16 cellular contexts compared by ENCODE assay signal in genomic region chr10:45454859-45455258, GRCh38.
DNase-seq lines count a peak whose midpoint lies in the region; ATAC-seq and TF ChIP-seq lines count a peak whose summit lies in the region.
"Had no signal": no experiment of that assay in that cellular context is flagged by ENCODE, and none has a peak within 500 bp of the region (broad histone marks: within the 10 kb centered on the region; RNA-seq: fewer than 3 reads in every experiment).

No MANE protein-coding gene starts in this region.

- H3K9ac ChIP-seq in mammary epithelial cell (ENCODE audit: insufficient read depth, low read length) = no peak overlapping the region

- CTCF ChIA-PET in mammary epithelial cell (lab: Charles Lee; ENCODE audit: low non-redundant PET) = no interaction called here

- H3K27me3 ChIP-seq in mammary epithelial cell (ENCODE audit: insufficient read depth, low read length) (no peaks in the 10 kb centered on the region), breast epithelium (no peaks in the 10 kb centered on the region)
- H3K27me3 ChIP-seq: ovary, SJSA1 had no signal

- TSS peak; percentile 27 for BruUV-seq in mammary epithelial cell (replicated peaks; lab: Mats Ljungman, UMichigan)

- H3K4me1 ChIP-seq in mammary epithelial cell (ENCODE audit: insufficient read depth, low read length) (no peaks in the 10 kb centered on the region), breast epithelium (no peaks in the 10 kb centered on the region)
- H3K4me1 ChIP-seq: Caco-2, SJSA1 had no signal

- no peaks in the 10 kb centered on the region for H4K20me1 ChIP-seq in mammary epithelial cell (ENCODE audit: insufficient read depth, low read length)

- H3K9me3 ChIP-seq in mammary epithelial cell (replicated peaks; ENCODE audit: insufficient read depth, low read length) (no peaks in the 10 kb centered on the region), breast epithelium (no peaks in the 10 kb centered on the region)
- H3K9me3 ChIP-seq: Caco-2, ovary, SJSA1 had no signal

- DNase-seq in mammary epithelial cell (no peak), breast epithelium (ENCODE audit: low spot score in 2 of 2) (no peak), SIG-M5 treated with dmso at 0.1 percent for 504 hours (lab: John Stamatoyannopoulos, UW; ENCODE audit: unreplicated experiment) (no peak), NCI-H69 (lab: John Stamatoyannopoulos, UW) (no peak), HUDEP-2 (lab: John Stamatoyannopoulos, UW; ENCODE audit: unreplicated experiment in 76 of 76) (no peak)
- no peak for DNase-seq in activated T-helper 2 cell treated with anti-CD3 and anti-CD28 coated beads, Interferon-gamma antibody, Interleukin-2, Interleukin-4, amounts not matched to agents 10 μg/mL and 5 μg/mL and 100 μg/mL, durations not matched to agents 14 hours and 24 hours and 36 hours (ENCODE audit: low spot score)
- DNase-seq: activated CD8-positive, alpha-beta memory T cell treated with anti-CD3 and anti-CD28 coated beads, Interleukin-2, amount 50 U/mL, for 4 hours; Caco-2; GOT3; NCI-H1105 treated with DMSO at 0.1 percent for 48 hours; ovary; stimulated activated CD4-positive, alpha-beta T cell treated with anti-CD3 and anti-CD28 coated beads, Interleukin-4, amount 100 ng/mL, for 24 hours; trophoblast cell had no signal

- H3K27ac ChIP-seq in mammary epithelial cell (ENCODE audit: insufficient read depth, low read depth, low read length) = no peak overlapping the region
- no peak overlapping the region for H3K27ac ChIP-seq in breast epithelium
- H3K27ac ChIP-seq: ovary, SJSA1 had no signal

- H3K4me3 ChIP-seq in mammary epithelial cell (replicated peaks in 1 of 3; ENCODE audit: insufficient read depth in 1 of 3, low read depth in 2 of 3, low read length in 3 of 3) (no peak overlapping the region), breast epithelium (no peak overlapping the region)
- H3K4me3 ChIP-seq: ovary, SJSA1 had no signal

- H2AFZ ChIP-seq in mammary epithelial cell (ENCODE audit: low read depth, low read length) = no peak overlapping the region

- intact Hi-C loops in mammary epithelial cell (cut with micrococcal nuclease) = no loop called here
- intact Hi-C loops in breast epithelium (cut with DNase I; ENCODE audit: low total_unique reads) = no loop called here
- intact Hi-C loops in activated T-helper 2 cell treated with anti-CD3 and anti-CD28 coated beads, Interferon-gamma antibody, Interleukin-2, Interleukin-4, amounts not matched to agents 10 μg/mL and 5 μg/mL and 100 μg/mL, durations not matched to agents 14 hours and 24 hours and 36 hours (cut with micrococcal nuclease) = no loop called here

- H3K4me2 ChIP-seq in mammary epithelial cell (ENCODE audit: insufficient read depth, low read depth, low read length) = no peak overlapping the region

- 23% methylated on average over 3 of the region's 3 CpGs for WGBS in mammary epithelial cell (ENCODE audit: low coverage, missing lambda C conversion rate)

- dilution Hi-C loops in mammary epithelial cell (cut with HindIII; ENCODE audit: low sequenced_read_pairs) = no loop called here

- peaks cover 5% of the 10 kb centered on the region for H3K36me3 Mint-ChIP-seq in activated T-helper 2 cell treated with anti-CD3 and anti-CD28 coated beads, Interferon-gamma antibody, Interleukin-2, Interleukin-4, amounts not matched to agents 10 μg/mL and 5 μg/mL and 100 μg/mL, durations not matched to agents 14 hours and 24 hours and 36 hours (ENCODE audit: low read depth)
- H3K36me3 Mint-ChIP-seq in stimulated activated memory B cell treated with anti-CD40 and anti-IgM and Interleukin-4, amounts not matched to agents 10 μg/mL and 1 μg/mL and 100 μg/mL, for 72 hours = peaks cover 52% of the 10 kb centered on the region

- peak; percentile 51 for ATAC-seq in HG03135 (IDR thresholded peaks at IDR 0.05; ENCODE audit: unreplicated experiment)
- no peak for ATAC-seq in stimulated activated memory B cell treated with anti-CD40 and anti-IgM and Interleukin-4, amounts not matched to agents 10 μg/mL and 1 μg/mL and 100 μg/mL, for 72 hours

- no peak overlapping the region for H3K4me3 Mint-ChIP-seq in activated T-helper 2 cell treated with anti-CD3 and anti-CD28 coated beads, Interferon-gamma antibody, Interleukin-2, Interleukin-4, amounts not matched to agents 10 μg/mL and 5 μg/mL and 100 μg/mL, durations not matched to agents 14 hours and 24 hours and 36 hours (ENCODE audit: low read depth)
- H3K4me3 Mint-ChIP-seq in stimulated activated memory B cell treated with anti-CD40 and anti-IgM and Interleukin-4, amounts not matched to agents 10 μg/mL and 1 μg/mL and 100 μg/mL, for 72 hours = no peak overlapping the region

- in situ Hi-C loops in mammary epithelial cell (cut with MboI; ENCODE audit: low sequenced_read_pairs in 2 of 2) = loop anchor here in 1 of 2 donors (25.0 kb wide), 1 partner anchor 207 kb away; the partner anchor contains the start of gene ZFAND4

- H3K36me3 ChIP-seq in mammary epithelial cell (ENCODE audit: insufficient read depth, low read length) (no peaks in the 10 kb centered on the region), breast epithelium (no peaks in the 10 kb centered on the region)
- H3K36me3 ChIP-seq: ovary, SJSA1 had no signal

- H3K27me3 Mint-ChIP-seq in activated T-helper 2 cell treated with anti-CD3 and anti-CD28 coated beads, Interferon-gamma antibody, Interleukin-2, Interleukin-4, amounts not matched to agents 10 μg/mL and 5 μg/mL and 100 μg/mL, durations not matched to agents 14 hours and 24 hours and 36 hours (ENCODE audit: low read depth) = no peaks in the 10 kb centered on the region
- no peaks in the 10 kb centered on the region for H3K27me3 Mint-ChIP-seq in stimulated activated memory B cell treated with anti-CD40 and anti-IgM and Interleukin-4, amounts not matched to agents 10 μg/mL and 1 μg/mL and 100 μg/mL, for 72 hours

- TF ChIP-seq CTCF in mammary epithelial cell (conservative IDR thresholded peaks at IDR 0.05 in 1 of 2, IDR thresholded peaks at IDR 0.05 in 1 of 2; ENCODE audit: extremely low read depth in 1 of 2, insufficient read depth in 1 of 2, low read depth in 1 of 2, low read length in 2 of 2) (no peak), breast epithelium (IDR thresholded peaks at IDR 0.05) (no peak)

- TF ChIP-seq POLR2A in breast epithelium (IDR thresholded peaks at IDR 0.05) = no peak

- peak overlapping the region; percentile 53 for H3K27ac Mint-ChIP-seq in activated T-helper 2 cell treated with anti-CD3 and anti-CD28 coated beads, Interferon-gamma antibody, Interleukin-2, Interleukin-4, amounts not matched to agents 10 μg/mL and 5 μg/mL and 100 μg/mL, durations not matched to agents 14 hours and 24 hours and 36 hours
- H3K27ac Mint-ChIP-seq in stimulated activated memory B cell treated with anti-CD40 and anti-IgM and Interleukin-4, amounts not matched to agents 10 μg/mL and 1 μg/mL and 100 μg/mL, for 72 hours = peak overlapping the region; percentile 93

- H3K9me3 Mint-ChIP-seq in activated T-helper 2 cell treated with anti-CD3 and anti-CD28 coated beads, Interferon-gamma antibody, Interleukin-2, Interleukin-4, amounts not matched to agents 10 μg/mL and 5 μg/mL and 100 μg/mL, durations not matched to agents 14 hours and 24 hours and 36 hours = no peaks in the 10 kb centered on the region
- peaks cover 4% of the 10 kb centered on the region for H3K9me3 Mint-ChIP-seq in stimulated activated memory B cell treated with anti-CD40 and anti-IgM and Interleukin-4, amounts not matched to agents 10 μg/mL and 1 μg/mL and 100 μg/mL, for 72 hours

- peaks cover 7% of the 10 kb centered on the region for H3K4me1 Mint-ChIP-seq in activated T-helper 2 cell treated with anti-CD3 and anti-CD28 coated beads, Interferon-gamma antibody, Interleukin-2, Interleukin-4, amounts not matched to agents 10 μg/mL and 5 μg/mL and 100 μg/mL, durations not matched to agents 14 hours and 24 hours and 36 hours (ENCODE audit: low read depth)
- peaks cover 58% of the 10 kb centered on the region for H3K4me1 Mint-ChIP-seq in stimulated activated memory B cell treated with anti-CD40 and anti-IgM and Interleukin-4, amounts not matched to agents 10 μg/mL and 1 μg/mL and 100 μg/mL, for 72 hours

- no peaks in the 10 kb centered on the region for H3K79me2 ChIP-seq in mammary epithelial cell (ENCODE audit: insufficient read depth, low read length)
